In genomic region chr21:17444828-17445227, GRCh38 we compare ENCODE assay signal across 29 cellular contexts.
"Had no signal": no experiment of that assay in that cellular context is flagged by ENCODE, and none has a peak within 500 bp of the region (broad histone marks: within the 10 kb centered on the region; RNA-seq: fewer than 3 reads in every experiment).

No MANE protein-coding gene starts in this region.

- H3K27ac ChIP-seq: left lung, neutrophil, parathyroid adenoma, stomach, thyroid gland, transverse colon, upper lobe of left lung, vagina had no signal

- H3K27me3 ChIP-seq: left lung, neutrophil, stomach, testis, thyroid gland, transverse colon, upper lobe of left lung, vagina had no signal

- H3K4me1 ChIP-seq: left lung, parathyroid adenoma had no signal

- H3K9me3 Mint-ChIP-seq: memory B cell; naive thymus-derived CD8-positive, alpha-beta T cell; nephron; neural crest cell; stimulated activated naive B cell treated with anti-CD40 and anti-IgM and Interleukin-4, amounts not matched to agents 10 μg/mL and 1 μg/mL and 100 μg/mL, for 72 hours had no signal

- H3K36me3 ChIP-seq: left lung, neutrophil, stomach, thyroid gland, transverse colon, upper lobe of left lung, vagina had no signal

- H3K36me3 Mint-ChIP-seq: memory B cell; naive thymus-derived CD8-positive, alpha-beta T cell; stimulated activated naive B cell treated with anti-CD40 and anti-IgM and Interleukin-4, amounts not matched to agents 10 μg/mL and 1 μg/mL and 100 μg/mL, for 72 hours had no signal

- H2AFZ ChIP-seq: parathyroid adenoma had no signal

- ATAC-seq: left lung; naive thymus-derived CD8-positive, alpha-beta T cell; right cardiac atrium; sciatic nerve; stimulated activated naive B cell treated with anti-CD40 and anti-IgM and Interleukin-4, amounts not matched to agents 10 μg/mL and 1 μg/mL and 100 μg/mL, for 72 hours; stimulated activated naive CD8-positive, alpha-beta T cell treated with anti-CD3 and anti-CD28 coated beads, Interleukin-15, Interleukin-2, amounts not matched to agents 100 U/mL and 50 U/mL, for 24 hours had no signal

- H3K4me1 Mint-ChIP-seq: memory B cell; naive thymus-derived CD8-positive, alpha-beta T cell; stimulated activated naive B cell treated with anti-CD40 and anti-IgM and Interleukin-4, amounts not matched to agents 10 μg/mL and 1 μg/mL and 100 μg/mL, for 72 hours had no signal

- H3K4me3 ChIP-seq: left lung, lung, skin epidermis, stomach, testis, thyroid gland, transverse colon, upper lobe of left lung, vagina had no signal

- H3K9ac ChIP-seq: parathyroid adenoma had no signal

- H3K4me3 Mint-ChIP-seq: memory B cell; naive thymus-derived CD8-positive, alpha-beta T cell; nephron; neural crest cell; stimulated activated naive B cell treated with anti-CD40 and anti-IgM and Interleukin-4, amounts not matched to agents 10 μg/mL and 1 μg/mL and 100 μg/mL, for 72 hours had no signal

- H3K27ac Mint-ChIP-seq: memory B cell; naive thymus-derived CD8-positive, alpha-beta T cell; nephron; stimulated activated naive B cell treated with anti-CD40 and anti-IgM and Interleukin-4, amounts not matched to agents 10 μg/mL and 1 μg/mL and 100 μg/mL, for 72 hours had no signal

- H3K9me3 ChIP-seq: left lung, neutrophil, stomach, testis, thyroid gland, transverse colon, upper lobe of left lung, vagina had no signal

- DNase-seq: hippocampal formation; kidney glomerular epithelial cell; left cardiac atrium; left lung; midbrain; naive thymus-derived CD8-positive, alpha-beta T cell; occipital lobe; retina; right cardiac atrium; stimulated activated CD4-positive, alpha-beta T cell treated with anti-CD3 and anti-CD28 coated beads, Interleukin-12 subunit alpha, Interleukin-12 subunit beta, amount 100 ng/mL, for 4 hours; stimulated activated CD4-positive, alpha-beta T cell treated with anti-CD3 and anti-CD28 coated beads, Interleukin-15, amount 100 ng/mL, for 24 hours; stimulated activated CD4-positive, alpha-beta T cell treated with anti-CD3 and anti-CD28 coated beads, Interleukin-2, amount 100 ng/mL, for 24 hours; stimulated activated CD4-positive, alpha-beta T cell treated with anti-CD3 and anti-CD28 coated beads, Interleukin-4, amount 100 ng/mL, for 1 hour; stimulated activated naive B cell treated with anti-CD40 and anti-IgM and Interleukin-4, amounts not matched to agents 10 μg/mL and 1 μg/mL and 100 μg/mL, for 72 hours; stimulated activated naive CD8-positive, alpha-beta T cell treated with anti-CD3 and anti-CD28 coated beads, Interleukin-15, Interleukin-2, amounts not matched to agents 100 U/mL and 50 U/mL, for 24 hours; stomach; testis; thyroid gland; transverse colon; upper lobe of left lung had no signal

- H3K79me2 ChIP-seq: parathyroid adenoma had no signal
